In the genomic region with DNA sequence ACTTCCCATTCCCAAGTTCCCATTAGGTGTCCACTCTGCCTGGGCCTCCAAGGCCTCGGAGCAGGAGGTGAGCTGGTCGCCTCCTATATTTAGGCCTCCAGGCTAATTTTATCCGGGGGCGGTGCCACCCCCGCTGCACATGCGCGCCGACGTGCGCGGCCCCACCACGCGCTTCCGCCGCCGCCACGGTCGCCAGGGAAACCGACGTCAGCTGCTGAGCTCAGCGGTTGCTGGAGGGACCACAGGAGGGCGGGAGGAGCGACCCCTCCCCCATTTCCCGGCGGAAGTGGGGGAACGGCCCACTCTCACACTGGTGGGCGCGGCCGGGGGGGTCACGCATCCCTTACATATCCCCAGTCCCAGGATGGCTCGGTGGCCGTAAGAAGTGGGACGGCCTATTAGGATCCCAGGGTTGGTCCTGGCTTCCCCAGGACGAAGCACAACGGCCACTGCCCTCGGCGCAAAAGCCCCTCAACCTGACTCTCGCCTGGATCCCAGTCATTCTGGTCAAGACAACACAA, we compare ENCODE assay signal across 8 cellular contexts. TPM values are rescaled to one million over a fixed set of nuclear protein-coding genes. Genes with fewer than 3 reads are reported as not detected.
DNase-seq lines count a peak whose midpoint lies in the region; ATAC-seq and TF ChIP-seq lines count a peak whose summit lies in the region.

No MANE protein-coding gene starts in this region.

- H3K4me1 ChIP-seq in BLaER1 (peaks cover 53% of the 10 kb centered on the region), HUES6 (ENCODE audit: control insufficient read depth, insufficient read depth, low read length) (peaks cover 33% of the 10 kb centered on the region), transverse colon (peaks cover 10 to 43% (median 35%) of the 10 kb centered on the region in 4 donors)

- intact Hi-C loops in left cardiac atrium (cut with DNase I): no loop called here
- intact Hi-C loops in posterior cingulate gyrus (cut with DNase I): no loop called here
- intact Hi-C loops in transverse colon (cut with DNase I; ENCODE audit: low total_unique reads): no loop called here

- TF ChIP-seq CTCF in transverse colon (IDR thresholded peaks at IDR 0.05): peak in 1 of 5 experiments; percentile 38

- H3K36me3 ChIP-seq in BLaER1 (peaks cover 46% of the 10 kb centered on the region), HUES6 (ENCODE audit: control insufficient read depth, insufficient read depth, low read length) (peaks cover 39% of the 10 kb centered on the region), transverse colon (peaks cover 0 to 44% (median 28%) of the 10 kb centered on the region in 4 donors)

- DNase-seq in T follicular helper cell (ENCODE audit: low read depth) (peak; percentile 86), amniotic epithelial cell (ENCODE audit: low read depth) (peak; percentile 81), left cardiac atrium (peak; percentile 95), posterior cingulate gyrus (peak; percentile 75 to 98 (median 86)), transverse colon (peak; percentile 92)

- H3K9me3 ChIP-seq in BLaER1 (no peaks in the 10 kb centered on the region), HUES6 (ENCODE audit: control insufficient read depth, insufficient read depth, low read depth, low read length) (no peaks in the 10 kb centered on the region), transverse colon (no peaks in the 10 kb centered on the region)

- peak; percentile 57 for TF ChIP-seq EP300 in transverse colon (IDR thresholded peaks at IDR 0.05; ENCODE audit: low read depth)

- ATAC-seq in GM19351 (IDR thresholded peaks at IDR 0.05; ENCODE audit: unreplicated experiment) (peak; percentile 45), left cardiac atrium (peak; percentile 43 to 49)

- H3K4me3 ChIP-seq in BLaER1 (peak overlapping the region; percentile 88), HUES6 (ENCODE audit: low read depth, low read length) (peak overlapping the region; percentile 91), transverse colon (peak overlapping the region; percentile 46 to 92 (median 67))

- H3K9ac ChIP-seq in BLaER1: peak overlapping the region; percentile 90
- peak overlapping the region; percentile 56 for H3K9ac ChIP-seq in HUES6 (ENCODE audit: low read length)

- no peak for TF ChIP-seq POLR2A in transverse colon (IDR thresholded peaks at IDR 0.05)

- H3K4me2 ChIP-seq in BLaER1: peak overlapping the region; percentile 98

- H3K27me3 ChIP-seq in BLaER1 (no peaks in the 10 kb centered on the region), HUES6 (ENCODE audit: control insufficient read depth, insufficient read depth, low read length) (no peaks in the 10 kb centered on the region), transverse colon (no peaks in the 10 kb centered on the region)

- in situ Hi-C loops in transverse colon (cut with MboI; ENCODE audit: low pct_ligation_motif_present in 1 of 4, low pct_unique_long_range_greater_than_20kb in 1 of 4, low sequenced_read_pairs in 3 of 4): no loop called here

- H4K20me1 ChIP-seq in BLaER1: peaks cover 44% of the 10 kb centered on the region

- WGBS in transverse colon (ENCODE audit: low coverage in 1 of 2), 2 donors: 0% methylated on average over 13 of the region's 38 CpGs; no CpG with 5 or more reads in 1 of the 2 donors

- peak overlapping the region; percentile 82 for H3K27ac ChIP-seq in BLaER1
- H3K27ac ChIP-seq in HUES6 (ENCODE audit: low read depth, low read length): no peak overlapping the region
- peak overlapping the region; percentile 95 to 100 (median 99) for H3K27ac ChIP-seq in transverse colon

RNA-seq across cellular contexts. Expression of gene PER1, which starts 1.0 kb away (rescaled TPM):
- 100 to 1,000 TPM; 125 to 134 TPM for total RNA-seq in left cardiac atrium
- total RNA-seq in transverse colon: 100 to 1,000 TPM in 2 of 4 donors, 10 to 100 TPM in 2; 55.9 to 211 (median 109) TPM

RNA-seq across cellular contexts. Expression of gene VAMP2, which starts 11.6 kb away (rescaled TPM):
- total RNA-seq in left cardiac atrium (10 to 100 TPM; 59.1 to 72.3 TPM), transverse colon (10 to 100 TPM; 20.9 to 49.4 (median 30.1) TPM)

RNA-seq across cellular contexts. Expression of gene TMEM107, which starts 25.0 kb away (rescaled TPM):
- total RNA-seq in left cardiac atrium (1 to 10 TPM; 6.8 to 8.0 TPM), transverse colon (10 to 100 TPM in 2 of 4 donors, 1 to 10 TPM in 2; 1.5 to 74.6 (median 18.3) TPM)

RNA-seq across cellular contexts. Expression of gene HES7, which starts 27.3 kb away (rescaled TPM):
- total RNA-seq in left cardiac atrium (under 1 TPM; 0.38 to 0.47 TPM), transverse colon (not detected)

RNA-seq across cellular contexts. Expression of gene ALOXE3, which starts 32.9 kb away (rescaled TPM):
- total RNA-seq in left cardiac atrium: not detected
- total RNA-seq in transverse colon: under 1 TPM in 1 of 4 donors, not detected in 3; 0.79 TPM
